1 cellular context compared by ENCODE assay signal in genomic region chr1:198672124-198672523, GRCh38.
TF ChIP-seq lines count a peak whose summit lies in the region.

No MANE protein-coding gene starts in this region.

TF ChIP-seq in endothelial cell of umbilical vein, 7 proteins besides CTCF, POLR2A, EP300 and RAD21:
- no peak for TF ChIP-seq GATA2 (IDR thresholded peaks at IDR 0.05; ENCODE audit: insufficient read depth, insufficient read length, low read depth, low read length)
- TF ChIP-seq EZH2 (IDR thresholded peaks at IDR 0.05; ENCODE audit: borderline replicate concordance, low read depth, low read length, severe bottlenecking) = no peak
- TF ChIP-seq MYC (IDR thresholded peaks at IDR 0.05; ENCODE audit: low read depth, low read length) = no peak
- TF ChIP-seq JUN (IDR thresholded peaks at IDR 0.05; ENCODE audit: borderline replicate concordance, insufficient read depth, insufficient read length, low read depth) = no peak
- TF ChIP-seq, protein P1, sequence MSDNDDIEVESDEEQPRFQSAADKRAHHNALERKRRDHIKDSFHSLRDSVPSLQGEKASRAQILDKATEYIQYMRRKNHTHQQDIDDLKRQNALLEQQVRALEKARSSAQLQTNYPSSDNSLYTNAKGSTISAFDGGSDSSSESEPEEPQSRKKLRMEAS (IDR thresholded peaks at IDR 0.05; ENCODE audit: insufficient read depth, insufficient read length) = no peak
- TF ChIP-seq FOS (IDR thresholded peaks at IDR 0.05; ENCODE audit: borderline replicate concordance, insufficient read depth, low read length) = no peak
- TF ChIP-seq POLR2AphosphoS5 (IDR thresholded peaks at IDR 0.05; ENCODE audit: insufficient read depth, low read depth, low read length) = no peak
